ENCODE assay signal across 8 cellular contexts in genomic region chr14:102319351-102320032, GRCh38. TPM values are rescaled to one million over a fixed set of nuclear protein-coding genes. Genes with fewer than 3 reads are reported as not detected.
DNase-seq lines count a peak whose midpoint lies in the region; ATAC-seq and TF ChIP-seq lines count a peak whose summit lies in the region.

Gene ZNF839, plus strand, starts transcription at chr14:102319746. Its CDS starts 20 bp downstream, at chr14:102319766.

- DNase-seq in GM06990 (ENCODE audit: extremely low read depth, insufficient read length) (peak; percentile 91), NCI-H128 (lab: John Stamatoyannopoulos, UW; ENCODE audit: unreplicated experiment) (peak; percentile 80), SKM-1 (lab: John Stamatoyannopoulos, UW; ENCODE audit: unreplicated experiment) (peak; percentile 24), germinal center (ENCODE audit: low spot score) (peak; percentile 87), occipital lobe (lab: John Stamatoyannopoulos, UW) (peak; percentile 83), suprapubic skin (ENCODE audit: low spot score in 2 of 2) (peak; percentile 96 to 97)
- peak; percentile 96 for DNase-seq in activated naive CD4-positive, alpha-beta T cell treated with anti-CD3 and anti-CD28 coated beads, Interleukin-2, amount 50 U/mL, for 16 hours

- no peak for TF ChIP-seq EP300 in suprapubic skin (IDR thresholded peaks at IDR 0.05)

- H3K27ac ChIP-seq in suprapubic skin: peak within 1 kb of the TSS; percentile 90

- peak; percentile 51 for ATAC-seq in HG02588 (IDR thresholded peaks at IDR 0.05; ENCODE audit: unreplicated experiment)

- TF ChIP-seq POLR2A in suprapubic skin (IDR thresholded peaks at IDR 0.05): no peak

- no peaks in the 10 kb centered on the region for H3K9me3 ChIP-seq in suprapubic skin

- H3K27me3 ChIP-seq in GM06990 (replicated peaks; ENCODE audit: control insufficient read depth, insufficient read depth, low read length) (no peaks in the 10 kb centered on the region), suprapubic skin (no peaks in the 10 kb centered on the region)

- 0% methylated on average over 3 of the region's 71 CpGs for WGBS in suprapubic skin

- peaks cover 51% of the 10 kb centered on the region for H3K4me1 ChIP-seq in suprapubic skin

- TF ChIP-seq CTCF in GM06990 (IDR thresholded peaks at IDR 0.05; ENCODE audit: insufficient read depth, low read length, poor library complexity, severe bottlenecking) (no peak), suprapubic skin (IDR thresholded peaks at IDR 0.05) (no peak)

- H3K4me3 ChIP-seq in GM06990 (replicated peaks; ENCODE audit: low read depth, low read length) (peak within 1 kb of the TSS; percentile 83), suprapubic skin (peak within 1 kb of the TSS; percentile 82)

- H3K36me3 ChIP-seq in GM06990 (ENCODE audit: control insufficient read depth, insufficient read depth, low read length) (no peaks in the 10 kb centered on the region), suprapubic skin (no peaks in the 10 kb centered on the region)

RNA-seq across cellular contexts. Expression of gene ZNF839, which starts in this region (rescaled TPM):
- total RNA-seq in occipital lobe (12.6 TPM), suprapubic skin (10 to 100 TPM in 3 of 4 donors, 1 to 10 TPM in 1; 9.2 to 41.0 (median 17.7) TPM)

Comparison
In these comparisons a context has a peak if more than half of its experiments do, and no peak if none do; other contexts are left out.
1. Peak in every context shown above with its lines: DNase-seq, ATAC-seq, H3K4me3 ChIP-seq and H3K27ac ChIP-seq.
2. DNase-seq: peak in every context shown above with its lines; median percentile 96 in suprapubic skin; 96 in activated naive CD4-positive, alpha-beta T cell treated with anti-CD3 and anti-CD28 coated beads, Interleukin-2, amount 50 U/mL, for 16 hours; 91 in GM06990; 87 in germinal center; 83 in occipital lobe; 80 in NCI-H128; 24 in SKM-1.